In the genomic region with DNA sequence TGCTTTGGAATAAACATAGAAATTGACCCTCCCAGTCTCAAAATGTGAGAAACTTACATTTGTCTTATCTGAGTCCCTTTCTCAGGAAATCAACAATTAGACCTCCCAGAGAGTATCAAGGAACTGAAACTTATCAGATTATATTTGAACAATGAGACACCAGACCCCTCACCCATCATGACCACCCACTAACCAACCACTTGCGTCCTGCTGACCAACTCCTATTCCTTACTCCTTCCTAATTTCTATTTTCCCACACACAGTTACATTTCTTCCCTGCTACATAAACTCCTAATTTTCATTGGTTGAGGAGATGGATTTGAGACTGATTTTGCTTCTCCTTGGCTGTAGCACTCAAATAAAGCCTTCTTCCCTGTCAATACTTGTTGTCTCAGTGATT, we compare ENCODE assay signal across 6 cellular contexts.
"Had no signal": no experiment of that assay in that cellular context is flagged by ENCODE, and none has a peak within 500 bp of the region (broad histone marks: within the 10 kb centered on the region; RNA-seq: fewer than 3 reads in every experiment).

No MANE protein-coding gene starts in this region.

- DNase-seq: GDM1, GF-D8 had no signal

- FAIRE-seq: GM12891, GM12892, GM18507, GM19239 had no signal
